1 cellular context compared by ENCODE assay signal in the genomic region with DNA sequence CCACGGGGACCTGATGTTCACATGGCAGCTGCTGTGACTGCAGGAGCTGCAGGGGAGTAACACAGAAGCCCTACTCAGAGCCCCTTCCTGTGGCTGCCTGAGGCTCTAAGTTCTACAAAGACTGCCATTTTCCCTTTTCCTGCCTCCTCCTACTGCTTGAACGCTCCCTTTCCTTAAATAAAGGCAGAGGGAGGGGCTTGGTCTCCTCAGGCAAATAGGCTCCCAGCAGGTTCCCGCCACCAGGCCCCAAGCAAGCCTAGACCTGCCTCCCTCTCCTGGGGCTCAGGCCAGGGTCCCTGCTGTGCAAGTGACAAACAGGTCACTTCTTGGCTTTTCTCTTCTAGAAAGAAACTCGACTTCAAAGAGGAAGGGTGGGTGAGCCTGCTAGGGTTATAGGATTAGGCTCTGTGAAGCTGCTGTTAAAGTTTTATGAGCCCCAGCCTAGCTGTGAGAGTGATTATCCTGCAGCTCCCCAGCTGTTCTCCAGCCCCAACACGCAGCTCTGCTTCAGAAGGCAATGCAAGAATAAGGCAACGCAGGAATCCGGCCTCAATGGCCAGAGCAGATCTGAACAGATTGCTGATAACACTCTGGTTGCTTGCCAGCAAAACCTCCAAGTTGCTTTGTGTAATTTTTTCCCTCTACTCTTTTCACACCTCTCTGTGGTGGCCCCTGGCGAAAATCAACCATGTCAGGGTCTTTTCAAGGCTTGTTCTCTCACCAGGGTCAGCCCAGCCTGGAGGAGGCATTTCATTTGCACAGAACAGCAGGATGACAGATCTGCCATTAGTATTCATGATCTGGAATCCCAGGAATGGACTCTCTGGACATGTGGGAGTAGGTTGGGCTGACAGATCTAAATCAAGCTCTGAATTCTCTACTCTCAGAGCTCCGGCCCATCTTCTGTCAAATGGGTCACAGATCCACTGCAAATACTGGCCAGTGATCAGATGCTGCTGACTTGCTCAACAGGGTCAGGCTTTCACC.
TF ChIP-seq lines count a peak whose summit lies in the region.

No MANE protein-coding gene starts in this region.

TF ChIP-seq in HEK293, 187 proteins besides CTCF, POLR2A, EP300 and RAD21 (continued from another document):
- TF ChIP-seq IKZF3 (tag by site-specific recombination; IDR thresholded peaks at IDR 0.05) (peak; percentile 89), SCRT2 (tag by site-specific recombination; IDR thresholded peaks at IDR 0.05) (peak; percentile 67), ZSCAN16 (tag by site-specific recombination; IDR thresholded peaks at IDR 0.05) (peak; percentile 93), ZNF585B (tag by site-specific recombination; IDR thresholded peaks at IDR 0.05) (no peak), ZFP37 (tag by site-specific recombination; IDR thresholded peaks at IDR 0.05) (no peak), ZNF791 (tag by site-specific recombination; IDR thresholded peaks at IDR 0.05) (no peak), ZNF155 (tag by site-specific recombination; IDR thresholded peaks at IDR 0.05) (no peak), ZXDB (tag by site-specific recombination; IDR thresholded peaks at IDR 0.05) (peak; percentile 81), ZNF23 (tag by site-specific recombination; IDR thresholded peaks at IDR 0.05; ENCODE audit: borderline replicate concordance) (no peak), ZNF19 (tag by site-specific recombination; IDR thresholded peaks at IDR 0.05; ENCODE audit: low read depth) (peak; percentile 96), KLF9 (tag by site-specific recombination; IDR thresholded peaks at IDR 0.05; ENCODE audit: low read depth) (no peak), YY1 (tag by site-specific recombination; IDR thresholded peaks at IDR 0.05) (peak; percentile 59), ZNF558 (tag by site-specific recombination; IDR thresholded peaks at IDR 0.05) (peak; percentile 86)
- TF ChIP-seq, protein P1, sequence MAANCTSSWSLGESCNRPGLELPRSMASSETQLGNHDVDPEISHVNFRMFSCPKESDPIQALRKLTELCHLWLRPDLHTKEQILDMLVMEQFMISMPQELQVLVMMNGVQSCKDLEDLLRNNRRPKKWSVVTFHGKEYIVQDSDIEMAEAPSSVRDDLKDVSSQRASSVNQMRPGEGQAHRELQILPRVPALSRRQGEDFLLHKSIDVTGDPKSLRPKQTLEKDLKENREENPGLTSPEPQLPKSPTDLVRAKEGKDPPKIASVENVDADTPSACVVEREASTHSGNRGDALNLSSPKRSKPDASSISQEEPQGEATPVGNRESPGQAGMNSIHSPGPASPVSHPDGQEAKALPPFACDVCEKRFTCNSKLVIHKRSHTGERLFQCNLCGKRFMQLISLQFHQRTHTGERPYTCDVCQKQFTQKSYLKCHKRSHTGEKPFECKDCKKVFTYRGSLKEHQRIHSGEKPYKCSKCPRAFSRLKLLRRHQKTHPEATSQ (tag by site-specific recombination; IDR thresholded peaks at IDR 0.05) = no peak
- TF ChIP-seq, protein P2, sequence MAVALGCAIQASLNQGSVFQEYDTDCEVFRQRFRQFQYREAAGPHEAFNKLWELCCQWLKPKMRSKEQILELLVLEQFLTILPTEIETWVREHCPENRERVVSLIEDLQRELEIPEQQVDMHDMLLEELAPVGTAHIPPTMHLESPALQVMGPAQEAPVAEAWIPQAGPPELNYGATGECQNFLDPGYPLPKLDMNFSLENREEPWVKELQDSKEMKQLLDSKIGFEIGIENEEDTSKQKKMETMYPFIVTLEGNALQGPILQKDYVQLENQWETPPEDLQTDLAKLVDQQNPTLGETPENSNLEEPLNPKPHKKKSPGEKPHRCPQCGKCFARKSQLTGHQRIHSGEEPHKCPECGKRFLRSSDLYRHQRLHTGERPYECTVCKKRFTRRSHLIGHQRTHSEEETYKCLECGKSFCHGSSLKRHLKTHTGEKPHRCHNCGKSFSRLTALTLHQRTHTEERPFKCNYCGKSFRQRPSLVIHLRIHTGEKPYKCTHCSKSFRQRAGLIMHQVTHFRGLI (tag by site-specific recombination; IDR thresholded peaks at IDR 0.05) = peak; percentile 26; the same call in 1 of the 2 replicates
- TF ChIP-seq, protein P3, sequence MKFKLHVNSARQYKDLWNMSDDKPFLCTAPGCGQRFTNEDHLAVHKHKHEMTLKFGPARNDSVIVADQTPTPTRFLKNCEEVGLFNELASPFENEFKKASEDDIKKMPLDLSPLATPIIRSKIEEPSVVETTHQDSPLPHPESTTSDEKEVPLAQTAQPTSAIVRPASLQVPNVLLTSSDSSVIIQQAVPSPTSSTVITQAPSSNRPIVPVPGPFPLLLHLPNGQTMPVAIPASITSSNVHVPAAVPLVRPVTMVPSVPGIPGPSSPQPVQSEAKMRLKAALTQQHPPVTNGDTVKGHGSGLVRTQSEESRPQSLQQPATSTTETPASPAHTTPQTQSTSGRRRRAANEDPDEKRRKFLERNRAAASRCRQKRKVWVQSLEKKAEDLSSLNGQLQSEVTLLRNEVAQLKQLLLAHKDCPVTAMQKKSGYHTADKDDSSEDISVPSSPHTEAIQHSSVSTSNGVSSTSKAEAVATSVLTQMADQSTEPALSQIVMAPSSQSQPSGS (tag by site-specific recombination; IDR thresholded peaks at IDR 0.05; ENCODE audit: low read depth) = peak; percentile 52
- TF ChIP-seq, protein P4, sequence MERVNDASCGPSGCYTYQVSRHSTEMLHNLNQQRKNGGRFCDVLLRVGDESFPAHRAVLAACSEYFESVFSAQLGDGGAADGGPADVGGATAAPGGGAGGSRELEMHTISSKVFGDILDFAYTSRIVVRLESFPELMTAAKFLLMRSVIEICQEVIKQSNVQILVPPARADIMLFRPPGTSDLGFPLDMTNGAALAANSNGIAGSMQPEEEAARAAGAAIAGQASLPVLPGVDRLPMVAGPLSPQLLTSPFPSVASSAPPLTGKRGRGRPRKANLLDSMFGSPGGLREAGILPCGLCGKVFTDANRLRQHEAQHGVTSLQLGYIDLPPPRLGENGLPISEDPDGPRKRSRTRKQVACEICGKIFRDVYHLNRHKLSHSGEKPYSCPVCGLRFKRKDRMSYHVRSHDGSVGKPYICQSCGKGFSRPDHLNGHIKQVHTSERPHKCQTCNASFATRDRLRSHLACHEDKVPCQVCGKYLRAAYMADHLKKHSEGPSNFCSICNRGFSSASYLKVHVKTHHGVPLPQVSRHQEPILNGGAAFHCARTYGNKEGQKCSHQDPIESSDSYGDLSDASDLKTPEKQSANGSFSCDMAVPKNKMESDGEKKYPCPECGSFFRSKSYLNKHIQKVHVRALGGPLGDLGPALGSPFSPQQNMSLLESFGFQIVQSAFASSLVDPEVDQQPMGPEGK (tag by site-specific recombination; IDR thresholded peaks at IDR 0.05) = peak; percentile 61
